Comparison of ENCODE assay signal across 33 cellular contexts in genomic region chr16:20318437-20318836, GRCh38. TPM values are rescaled to one million over a fixed set of nuclear protein-coding genes. Genes with fewer than 3 reads are reported as not detected.
"Had no signal": no experiment of that assay in that cellular context is flagged by ENCODE, and none has a peak within 500 bp of the region (broad histone marks: within the 10 kb centered on the region; RNA-seq: fewer than 3 reads in every experiment).

No MANE protein-coding gene starts in this region.

- H3K27ac ChIP-seq: cardiac muscle cell, VCaP had no signal

- H3K4me3 ChIP-seq: cardiac muscle cell had no signal

- DNase-seq: activated B cell treated with CpG ODN at 0.5 μM for 24 hours; activated CD4-positive, alpha-beta memory T cell treated with anti-CD3 and anti-CD28 coated beads, Interleukin-2, amount 10 ng/mL, durations not matched to agents 7 days and 5 days; activated CD4-positive, alpha-beta T cell treated with anti-CD3 and anti-CD28 coated beads for 4 hours; activated CD4-positive, alpha-beta T cell treated with anti-CD3 and anti-CD28 coated beads, Interleukin-2, amount 10 ng/mL, durations not matched to agents 24 days and 14 days; activated CD4-positive, alpha-beta T cell treated with anti-CD3 and anti-CD28 coated beads, Interleukin-2, amount 50 U/mL, for 1 hour; activated CD4-positive, alpha-beta T cell treated with anti-CD3 and anti-CD28 coated beads, Interleukin-2, amount 50 U/mL, for 48 hours; activated CD4-positive, CD25-positive, alpha-beta regulatory T cell treated with anti-CD3 and anti-CD28 coated beads, Interleukin-2, amount 50 U/mL, for 72 hours; activated CD8-positive, alpha-beta memory T cell treated with anti-CD3 and anti-CD28 coated beads for 24 hours; activated CD8-positive, alpha-beta memory T cell treated with anti-CD3 and anti-CD28 coated beads, Interleukin-2, amount 10 ng/mL, durations not matched to agents 7 days and 5 days; activated CD8-positive, alpha-beta memory T cell treated with anti-CD3 and anti-CD28 coated beads, Interleukin-2, amount 50 U/mL, for 48 hours; activated CD8-positive, alpha-beta T cell treated with anti-CD3 and anti-CD28 coated beads, Interleukin-2, amount 10 ng/mL, durations not matched to agents 7 days and 5 days; activated effector memory CD4-positive, alpha-beta T cell treated with Interleukin-2 at 50 U/mL for 16 hours; activated gamma-delta T cell; activated naive CD4-positive, alpha-beta T cell treated with anti-CD3 and anti-CD28 coated beads, Interleukin-2, amount 10 ng/mL, durations not matched to agents 7 days and 5 days; activated naive CD4-positive, alpha-beta T cell treated with Interleukin-2 at 50 U/mL for 16 hours; activated naive CD8-positive, alpha-beta T cell treated with anti-CD3 and anti-CD28 coated beads, Interleukin-2, amount 10 ng/mL, durations not matched to agents 7 days and 5 days; activated naive CD8-positive, alpha-beta T cell treated with anti-CD3 and anti-CD28 coated beads, Interleukin-2, amount 50 U/mL, for 24 hours; activated T-cell treated with anti-CD3 and anti-CD28 coated beads, Interleukin-2, amount 50 U/mL, for 24 hours; activated T-cell treated with anti-CD3 and anti-CD28 coated beads, Interleukin-2, amount 50 U/mL, for 48 hours; amygdala; anterior cingulate cortex; caudate nucleus; cerebellar nuclear complex; T-helper 1 cell; T-helper 2 cell; T-helper 9 cell had no signal

- ATAC-seq: activated CD8-positive, alpha-beta memory T cell treated with anti-CD3 and anti-CD28 coated beads, Interleukin-2, amount 10 ng/mL, durations not matched to agents 7 days and 5 days; activated CD8-positive, alpha-beta T cell treated with anti-CD3 and anti-CD28 coated beads, Interleukin-2, amount 10 ng/mL, durations not matched to agents 7 days and 5 days; activated naive CD8-positive, alpha-beta T cell treated with anti-CD3 and anti-CD28 coated beads, Interleukin-2, amount 50 U/mL, for 24 hours had no signal

- H3K36me3 ChIP-seq: cardiac muscle cell had no signal

- FAIRE-seq: astrocyte, bronchial epithelial cell, TTC549 had no signal

RNA-seq across cellular contexts. Expression of gene GP2, which starts 8.9 kb away (rescaled TPM):
- total RNA-seq: activated B cell treated with CpG ODN at 0.5 μM for 24 hours; activated CD4-positive, alpha-beta memory T cell treated with anti-CD3 and anti-CD28 coated beads, Interleukin-2, amount 10 ng/mL, durations not matched to agents 7 days and 5 days; activated CD4-positive, alpha-beta T cell treated with anti-CD3 and anti-CD28 coated beads, Interleukin-2, amount 10 ng/mL, durations not matched to agents 24 days and 14 days; activated CD8-positive, alpha-beta memory T cell treated with anti-CD3 and anti-CD28 coated beads, Interleukin-2, amount 10 ng/mL, durations not matched to agents 7 days and 5 days; activated CD8-positive, alpha-beta T cell treated with anti-CD3 and anti-CD28 coated beads, Interleukin-2, amount 10 ng/mL, durations not matched to agents 7 days and 5 days; activated naive CD8-positive, alpha-beta T cell treated with anti-CD3 and anti-CD28 coated beads, Interleukin-2, amount 10 ng/mL, durations not matched to agents 7 days and 5 days; activated T-helper 2 cell treated with anti-CD3 and anti-CD28 coated beads, Interferon-gamma antibody, Interleukin-2, Interleukin-4, amounts not matched to agents 10 μg/mL and 5 μg/mL and 100 μg/mL, durations not matched to agents 14 hours and 24 hours and 36 hours; astrocyte; bronchial epithelial cell; cardiac muscle cell; chondrocyte had no signal
- polyA plus RNA-seq: cardiac muscle cell had no signal

RNA-seq across cellular contexts. Expression of gene UMOD, which starts 34.1 kb away (rescaled TPM):
- total RNA-seq: activated B cell treated with CpG ODN at 0.5 μM for 24 hours; activated CD4-positive, alpha-beta memory T cell treated with anti-CD3 and anti-CD28 coated beads, Interleukin-2, amount 10 ng/mL, durations not matched to agents 7 days and 5 days; activated CD4-positive, alpha-beta T cell treated with anti-CD3 and anti-CD28 coated beads, Interleukin-2, amount 10 ng/mL, durations not matched to agents 24 days and 14 days; activated CD8-positive, alpha-beta memory T cell treated with anti-CD3 and anti-CD28 coated beads, Interleukin-2, amount 10 ng/mL, durations not matched to agents 7 days and 5 days; activated CD8-positive, alpha-beta T cell treated with anti-CD3 and anti-CD28 coated beads, Interleukin-2, amount 10 ng/mL, durations not matched to agents 7 days and 5 days; activated naive CD8-positive, alpha-beta T cell treated with anti-CD3 and anti-CD28 coated beads, Interleukin-2, amount 10 ng/mL, durations not matched to agents 7 days and 5 days; activated T-helper 2 cell treated with anti-CD3 and anti-CD28 coated beads, Interferon-gamma antibody, Interleukin-2, Interleukin-4, amounts not matched to agents 10 μg/mL and 5 μg/mL and 100 μg/mL, durations not matched to agents 14 hours and 24 hours and 36 hours; astrocyte; bronchial epithelial cell; cardiac muscle cell; chondrocyte had no signal
- polyA plus RNA-seq: cardiac muscle cell had no signal
